In the genomic region with DNA sequence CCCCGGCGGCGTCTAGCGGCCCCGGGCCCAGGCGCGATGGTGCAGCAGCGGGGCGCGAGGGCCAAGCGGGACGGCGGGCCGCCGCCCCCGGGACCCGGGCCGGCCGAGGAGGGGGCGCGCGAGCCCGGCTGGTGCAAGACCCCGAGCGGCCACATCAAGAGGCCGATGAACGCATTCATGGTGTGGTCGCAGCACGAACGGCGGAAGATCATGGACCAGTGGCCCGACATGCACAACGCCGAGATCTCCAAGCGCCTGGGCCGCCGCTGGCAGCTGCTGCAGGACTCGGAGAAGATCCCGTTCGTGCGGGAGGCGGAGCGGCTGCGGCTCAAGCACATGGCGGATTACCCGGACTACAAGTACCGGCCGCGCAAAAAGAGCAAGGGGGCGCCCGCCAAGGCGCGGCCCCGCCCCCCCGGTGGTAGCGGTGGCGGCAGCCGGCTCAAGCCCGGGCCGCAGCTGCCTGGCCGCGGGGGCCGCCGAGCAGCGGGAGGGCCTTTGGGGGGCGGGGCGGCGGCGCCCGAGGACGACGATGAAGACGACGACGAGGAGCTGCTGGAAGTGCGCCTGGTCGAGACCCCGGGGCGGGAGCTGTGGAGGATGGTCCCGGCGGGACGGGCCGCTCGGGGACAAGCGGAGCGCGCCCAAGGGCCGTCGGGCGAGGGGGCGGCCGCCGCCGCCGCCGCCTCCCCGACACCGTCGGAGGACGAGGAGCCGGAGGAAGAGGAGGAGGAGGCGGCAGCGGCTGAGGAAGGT, we compare ENCODE assay signal across 8 cellular contexts.
DNase-seq lines count a peak whose midpoint lies in the region; ATAC-seq and TF ChIP-seq lines count a peak whose summit lies in the region.

No MANE protein-coding gene starts in this region.

- no peak for TF ChIP-seq CTCF in WERI-Rb-1 (IDR thresholded peaks at IDR 0.05; ENCODE audit: low read depth, low read length)

- DNase-seq in NCI-H1092 (lab: John Stamatoyannopoulos, UW) (peak; percentile 34), WERI-Rb-1 (peak; percentile 80)
- peak; percentile 43 for DNase-seq in stimulated activated CD4-positive, alpha-beta T cell treated with anti-CD3 and anti-CD28 coated beads, Interleukin-12 subunit alpha, Interleukin-12 subunit beta, amount 100 ng/mL, for 4 hours

- peak overlapping the region; percentile 69 to 95 (median 84) for H3K4me3 ChIP-seq in BLaER1 treated with 17β-estradiol and CSF1 and Interleukin-3, amounts not matched to agents 10 nM and 100 nM
- peak overlapping the region; percentile 93 for H3K4me3 ChIP-seq in WERI-Rb-1 (ENCODE audit: low read depth, low read length)

- H3K4me1 ChIP-seq in BLaER1 treated with 17β-estradiol and CSF1 and Interleukin-3, amounts not matched to agents 10 nM and 100 nM = peaks cover 37 to 50% (median 39%) of the 10 kb centered on the region in 10 experiments

- peaks cover 25 to 45% (median 38%) of the 10 kb centered on the region in 11 experiments; a peak in 21 of 22 replicates for H4K20me1 ChIP-seq in BLaER1 treated with 17β-estradiol and CSF1 and Interleukin-3, amounts not matched to agents 10 nM and 100 nM

- ATAC-seq in GM19463 (IDR thresholded peaks at IDR 0.05; ENCODE audit: unreplicated experiment) = peak; percentile 1
- ATAC-seq in HG02884 (IDR thresholded peaks at IDR 0.05; ENCODE audit: unreplicated experiment) = no peak

- no peaks in the 10 kb centered on the region for H3K27me3 ChIP-seq in BLaER1 treated with 17β-estradiol and CSF1 and Interleukin-3, amounts not matched to agents 10 nM and 100 nM
- no peaks in the 10 kb centered on the region for H3K27me3 ChIP-seq in WERI-Rb-1 (ENCODE audit: insufficient read depth, low read depth, severe bottlenecking)
- no peaks in the 10 kb centered on the region for H3K27me3 ChIP-seq in layer of hippocampus (ENCODE audit: control insufficient read depth, insufficient read depth, low read length)

- peaks cover 0 to 16% (median 5%) of the 10 kb centered on the region in 11 experiments; a peak in 9 of 22 replicates for H3K36me3 ChIP-seq in BLaER1 treated with 17β-estradiol and CSF1 and Interleukin-3, amounts not matched to agents 10 nM and 100 nM
- H3K36me3 ChIP-seq in WERI-Rb-1 = peaks cover 30% of the 10 kb centered on the region

- peak overlapping the region; percentile 68 to 98 (median 92); a peak in 21 of 22 replicates for H3K27ac ChIP-seq in BLaER1 treated with 17β-estradiol and CSF1 and Interleukin-3, amounts not matched to agents 10 nM and 100 nM
- H3K27ac ChIP-seq in WERI-Rb-1 (peak overlapping the region; percentile 98), cingulate gyrus (ENCODE audit: low read depth, low read length) (peak overlapping the region; percentile 91), layer of hippocampus (ENCODE audit: low read depth, low read length) (peak overlapping the region; percentile 98)

- H3K9ac ChIP-seq in BLaER1 treated with 17β-estradiol and CSF1 and Interleukin-3, amounts not matched to agents 10 nM and 100 nM = peak overlapping the region; percentile 87 to 96 (median 91)

- H3K4me2 ChIP-seq in BLaER1 treated with 17β-estradiol and CSF1 and Interleukin-3, amounts not matched to agents 10 nM and 100 nM = peak overlapping the region; percentile 56 to 99 (median 91)

- no peaks in the 10 kb centered on the region for H3K9me3 ChIP-seq in BLaER1 treated with 17β-estradiol and CSF1 and Interleukin-3, amounts not matched to agents 10 nM and 100 nM (replicated peaks in 1 of 11)
- H3K9me3 ChIP-seq in WERI-Rb-1 (ENCODE audit: severe bottlenecking) = no peaks in the 10 kb centered on the region
